ENCODE assay signal across 21 cellular contexts in the genomic region with DNA sequence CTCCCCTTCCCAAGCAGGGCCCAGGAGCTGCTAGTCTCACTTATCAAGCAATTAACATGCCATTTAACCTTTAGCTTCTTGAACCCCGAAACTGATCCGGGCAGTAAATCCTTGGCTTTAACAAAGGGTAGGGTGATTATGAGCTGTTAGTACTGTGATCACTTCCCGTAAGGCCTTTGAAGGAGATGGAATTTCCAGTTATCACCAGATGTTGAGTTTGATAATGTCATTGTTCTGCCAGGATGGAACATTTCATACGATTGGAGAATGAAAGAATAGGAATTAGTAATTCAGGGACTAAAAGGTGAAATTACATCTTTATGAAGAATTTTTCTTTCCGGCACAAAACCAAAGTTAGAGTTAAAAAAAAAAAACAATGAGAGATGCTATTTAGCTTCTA.
"Had no signal": no experiment of that assay in that cellular context is flagged by ENCODE, and none has a peak within 500 bp of the region (broad histone marks: within the 10 kb centered on the region; RNA-seq: fewer than 3 reads in every experiment).

No MANE protein-coding gene starts in this region.

- H3K27ac Mint-ChIP-seq: dendritic cell treated with granulocyte-macrophage colony-stimulating factor and Interleukin-4, amounts not matched to agents 40 ng/mL and 50 ng/mL, for 4 days; memory B cell had no signal

- H3K9me3 Mint-ChIP-seq: memory B cell had no signal

- H3K4me1 Mint-ChIP-seq: memory B cell had no signal

- H3K36me3 Mint-ChIP-seq: memory B cell had no signal

- H3K4me3 Mint-ChIP-seq: dendritic cell treated with granulocyte-macrophage colony-stimulating factor and Interleukin-4, amounts not matched to agents 40 ng/mL and 50 ng/mL, for 4 days; memory B cell had no signal

- DNase-seq: colonic mucosa; cortex of kidney; dorsolateral prefrontal cortex; effector CD4-positive, alpha-beta T cell; effector memory CD4-positive, alpha-beta T cell; erythroblast; esophagus squamous epithelium; foreskin fibroblast; foreskin melanocyte; gastrocnemius medialis; glutamatergic neuron; head of caudate nucleus; heart right ventricle; hippocampal formation; left cardiac atrium; left ventricle myocardium inferior; mammary epithelial cell; mesendoderm; midbrain had no signal

- H3K27me3 Mint-ChIP-seq: dendritic cell treated with granulocyte-macrophage colony-stimulating factor and Interleukin-4, amounts not matched to agents 40 ng/mL and 50 ng/mL, for 4 days had no signal
